In the genomic region with DNA sequence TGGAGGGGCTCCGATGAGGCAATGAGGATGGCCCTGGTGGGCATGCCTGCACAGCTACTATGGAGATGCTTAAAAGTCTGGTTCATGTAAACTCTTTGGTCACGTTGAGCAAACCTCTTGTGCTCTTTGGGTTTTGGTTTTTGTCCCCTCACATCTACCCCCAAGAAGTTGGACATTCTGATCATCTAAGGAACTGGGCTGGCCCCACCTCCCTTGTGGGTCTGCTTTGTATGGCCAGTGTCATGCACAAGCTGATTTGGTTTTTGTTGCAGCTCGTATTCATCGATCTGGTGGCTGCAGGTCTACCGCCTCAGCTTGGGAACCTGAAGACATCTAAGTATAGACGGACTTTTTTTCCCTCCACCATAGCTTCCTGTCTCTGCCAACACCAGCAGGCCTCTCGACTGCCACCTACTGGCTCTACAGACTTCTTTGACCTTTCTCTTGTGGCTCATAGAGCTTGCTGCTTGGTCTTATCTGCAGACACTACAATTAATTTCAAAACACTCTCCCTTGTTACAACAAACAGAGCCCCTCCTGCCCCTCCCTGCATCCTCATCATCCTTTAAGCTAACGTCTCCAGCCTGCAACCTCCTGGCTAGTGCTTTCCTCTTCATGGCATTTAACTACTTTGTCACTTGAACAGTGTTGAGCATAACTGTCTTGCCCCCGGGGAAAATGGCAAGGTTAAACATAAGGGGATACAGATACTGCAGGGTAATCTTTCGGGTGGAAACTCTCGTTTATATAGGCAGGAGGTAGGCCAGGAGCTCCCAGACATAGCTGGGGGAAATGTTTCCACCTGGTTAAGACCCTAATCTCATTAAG, we compare ENCODE assay signal across 8 cellular contexts. TPM values are rescaled to one million over a fixed set of nuclear protein-coding genes. Genes with fewer than 3 reads are reported as not detected.
DNase-seq lines count a peak whose midpoint lies in the region; ATAC-seq and TF ChIP-seq lines count a peak whose summit lies in the region.

No MANE protein-coding gene starts in this region.

- TF ChIP-seq POLR2A in body of pancreas (IDR thresholded peaks at IDR 0.05) = no peak

- no peak overlapping the region for H3K4me3 ChIP-seq in body of pancreas

- peak; percentile 58 to 85 (median 79) for TF ChIP-seq CTCF in body of pancreas (IDR thresholded peaks at IDR 0.05)

- in situ Hi-C loops in ACHN (cut with HindIII; ENCODE audit: low pct_ligation_motif_present, low pct_unique_long_range_greater_than_20kb, low sequenced_read_pairs) = no loop called here

- no peak overlapping the region for H3K27ac ChIP-seq in body of pancreas

- peaks cover 16% of the 10 kb centered on the region for H3K4me1 ChIP-seq in body of pancreas

- no peaks in the 10 kb centered on the region for H3K27me3 ChIP-seq in body of pancreas

- peaks cover 0 to 25% of the 10 kb centered on the region in 2 donors for H3K36me3 ChIP-seq in body of pancreas (replicated peaks in 1 of 2; ENCODE audit: insufficient read depth in 1 of 2, low read depth in 2 of 2)

- DNase-seq in ACHN (peak; percentile 70), NCI-H2107 treated with DMSO at 0.1 percent for 48 hours (lab: John Stamatoyannopoulos, UW; ENCODE audit: unreplicated experiment) (peak; percentile 67), UCSD-AML1 (lab: John Stamatoyannopoulos, UW; ENCODE audit: unreplicated experiment) (peak; percentile 45), body of pancreas (peak; percentile 81 to 88 (median 84)), iPS-NIHi11 (ENCODE audit: low spot score) (peak; percentile 75)
- peak; percentile 56 for DNase-seq in stimulated activated CD4-positive, alpha-beta T cell treated with anti-CD3 and anti-CD28 coated beads, Interleukin-12 subunit alpha, Interleukin-12 subunit beta, amount 100 ng/mL, for 4 hours

- ATAC-seq in GM18858 (IDR thresholded peaks at IDR 0.05; ENCODE audit: unreplicated experiment) (peak; percentile 90), HG03066 (IDR thresholded peaks at IDR 0.05; ENCODE audit: low read depth, unreplicated experiment) (peak; percentile 84), body of pancreas (peak; percentile 69)

- no peaks in the 10 kb centered on the region for H3K9me3 ChIP-seq in body of pancreas

- WGBS in body of pancreas, 2 donors = 17 to 20% methylated on average over 11 of the region's 11 CpGs

- intact Hi-C loops in body of pancreas (cut with DNase I) = no loop called here

RNA-seq across cellular contexts. Expression of a gene that starts 34.5 kb away (rescaled TPM):
- 10 to 100 TPM; 10.9 to 16.6 TPM for total RNA-seq in body of pancreas

RNA-seq across cellular contexts. Expression of a gene that starts 34.9 kb away (rescaled TPM):
- total RNA-seq in body of pancreas = 10 to 100 TPM; 11.4 to 14.5 TPM
